ENCODE assay signal across 15 cellular contexts in genomic region chr17:78046923-78047322, GRCh38.
DNase-seq lines count a peak whose midpoint lies in the region; ATAC-seq and TF ChIP-seq lines count a peak whose summit lies in the region.
"Had no signal": no experiment of that assay in that cellular context is flagged by ENCODE, and none has a peak within 500 bp of the region (broad histone marks: within the 10 kb centered on the region; RNA-seq: fewer than 3 reads in every experiment).

No MANE protein-coding gene starts in this region.

- no peak overlapping the region for H3K4me3 Mint-ChIP-seq in activated T-helper 17 cell treated with anti-CD3 and anti-CD28 coated beads, Interleukin-2, amount 50 U/mL, for 72 hours
- no peak overlapping the region for H3K4me3 Mint-ChIP-seq in naive thymus-derived CD8-positive, alpha-beta T cell
- no peak overlapping the region for H3K4me3 Mint-ChIP-seq in stimulated activated memory B cell treated with anti-CD40 and anti-IgM and Interleukin-4, amounts not matched to agents 10 μg/mL and 1 μg/mL and 100 μg/mL, for 72 hours
- H3K4me3 Mint-ChIP-seq: B cell; CD4-positive, alpha-beta T cell had no signal

- ATAC-seq in activated T-helper 17 cell treated with anti-CD3 and anti-CD28 coated beads, Interleukin-2, amount 50 U/mL, for 72 hours (replicated peaks) = no peak
- ATAC-seq in naive thymus-derived CD8-positive, alpha-beta T cell = no peak
- ATAC-seq in stimulated activated memory B cell treated with anti-CD40 and anti-IgM and Interleukin-4, amounts not matched to agents 10 μg/mL and 1 μg/mL and 100 μg/mL, for 72 hours = no peak

- H3K27me3 Mint-ChIP-seq in activated T-helper 17 cell treated with anti-CD3 and anti-CD28 coated beads, Interleukin-2, amount 50 U/mL, for 72 hours = no peaks in the 10 kb centered on the region
- H3K27me3 Mint-ChIP-seq in naive thymus-derived CD8-positive, alpha-beta T cell = no peaks in the 10 kb centered on the region
- no peaks in the 10 kb centered on the region for H3K27me3 Mint-ChIP-seq in stimulated activated memory B cell treated with anti-CD40 and anti-IgM and Interleukin-4, amounts not matched to agents 10 μg/mL and 1 μg/mL and 100 μg/mL, for 72 hours
- H3K27me3 Mint-ChIP-seq: B cell; CD4-positive, alpha-beta T cell had no signal

- DNase-seq in G401 (ENCODE audit: low spot score) = peak; percentile 61
- DNase-seq in naive thymus-derived CD8-positive, alpha-beta T cell = no peak
- no peak for DNase-seq in NCI-H2227 treated with DMSO at 0.1 percent for 48 hours (lab: John Stamatoyannopoulos, UW)
- DNase-seq in UCSD-AML1 (lab: John Stamatoyannopoulos, UW; ENCODE audit: unreplicated experiment) = no peak
- DNase-seq: CD4-positive, alpha-beta T cell; DMS79; KG1; NCI-H1105 treated with DMSO at 0.1 percent for 48 hours; NCI-H187; NCI-H510A; SIG-M5 had no signal

- H3K9me3 Mint-ChIP-seq in activated T-helper 17 cell treated with anti-CD3 and anti-CD28 coated beads, Interleukin-2, amount 50 U/mL, for 72 hours = no peaks in the 10 kb centered on the region
- no peaks in the 10 kb centered on the region for H3K9me3 Mint-ChIP-seq in naive thymus-derived CD8-positive, alpha-beta T cell
- H3K9me3 Mint-ChIP-seq in stimulated activated memory B cell treated with anti-CD40 and anti-IgM and Interleukin-4, amounts not matched to agents 10 μg/mL and 1 μg/mL and 100 μg/mL, for 72 hours = no peaks in the 10 kb centered on the region
- H3K9me3 Mint-ChIP-seq: CD4-positive, alpha-beta T cell had no signal

- no peak for TF ChIP-seq EP300 in Ishikawa (IDR thresholded peaks at IDR 0.05; ENCODE audit: borderline replicate concordance)

- no peak for TF ChIP-seq RAD21 in Ishikawa (IDR thresholded peaks at IDR 0.05; ENCODE audit: low read depth)

- peak overlapping the region; percentile 1 for H3K27ac Mint-ChIP-seq in activated T-helper 17 cell treated with anti-CD3 and anti-CD28 coated beads, Interleukin-2, amount 50 U/mL, for 72 hours
- H3K27ac Mint-ChIP-seq in naive thymus-derived CD8-positive, alpha-beta T cell = peak overlapping the region in 6 of 10 donors; percentile 7 to 63 (median 44)
- H3K27ac Mint-ChIP-seq in stimulated activated memory B cell treated with anti-CD40 and anti-IgM and Interleukin-4, amounts not matched to agents 10 μg/mL and 1 μg/mL and 100 μg/mL, for 72 hours = no peak overlapping the region
- H3K27ac Mint-ChIP-seq: B cell; CD4-positive, alpha-beta T cell had no signal

- in situ Hi-C loops in G401 (cut with HindIII; ENCODE audit: low sequenced_read_pairs) = no loop called here

- POLR2A ChIA-PET in naive thymus-derived CD8-positive, alpha-beta T cell (lab: Charles Lee) = no interaction called here

- peaks cover 50% of the 10 kb centered on the region for H3K36me3 Mint-ChIP-seq in activated T-helper 17 cell treated with anti-CD3 and anti-CD28 coated beads, Interleukin-2, amount 50 U/mL, for 72 hours (ENCODE audit: low read depth)
- H3K36me3 Mint-ChIP-seq in naive thymus-derived CD8-positive, alpha-beta T cell = peaks cover 11 to 87% (median 25%) of the 10 kb centered on the region in 3 donors
- H3K36me3 Mint-ChIP-seq in stimulated activated memory B cell treated with anti-CD40 and anti-IgM and Interleukin-4, amounts not matched to agents 10 μg/mL and 1 μg/mL and 100 μg/mL, for 72 hours = peaks cover 58% of the 10 kb centered on the region

- H3K4me1 Mint-ChIP-seq in activated T-helper 17 cell treated with anti-CD3 and anti-CD28 coated beads, Interleukin-2, amount 50 U/mL, for 72 hours = peaks cover 29% of the 10 kb centered on the region
- peaks cover 37 to 79% (median 58%) of the 10 kb centered on the region in 4 donors for H3K4me1 Mint-ChIP-seq in naive thymus-derived CD8-positive, alpha-beta T cell
- H3K4me1 Mint-ChIP-seq in stimulated activated memory B cell treated with anti-CD40 and anti-IgM and Interleukin-4, amounts not matched to agents 10 μg/mL and 1 μg/mL and 100 μg/mL, for 72 hours = peaks cover 12% of the 10 kb centered on the region
- H3K4me1 Mint-ChIP-seq: B cell had no signal

TF ChIP-seq in Ishikawa, 13 proteins besides CTCF, POLR2A, EP300 and RAD21:
- TF ChIP-seq TEAD4 (IDR thresholded peaks at IDR 0.05) = no peak
- no peak for TF ChIP-seq FOXM1 (IDR thresholded peaks at IDR 0.05; ENCODE audit: borderline replicate concordance, low read depth)
- TF ChIP-seq NFIC (IDR thresholded peaks at IDR 0.05) = 0 out of 2 replicates have a peak, but pooled peaks have one; percentile 14
- TF ChIP-seq YY1 (IDR thresholded peaks at IDR 0.05; ENCODE audit: low read depth) = no peak
- no peak for TF ChIP-seq MAX (IDR thresholded peaks at IDR 0.05)
- TF ChIP-seq CEBPB (IDR thresholded peaks at IDR 0.05) = no peak
- no peak for TF ChIP-seq TAF1 (IDR thresholded peaks at IDR 0.05; ENCODE audit: low read depth)
